In the genomic region with DNA sequence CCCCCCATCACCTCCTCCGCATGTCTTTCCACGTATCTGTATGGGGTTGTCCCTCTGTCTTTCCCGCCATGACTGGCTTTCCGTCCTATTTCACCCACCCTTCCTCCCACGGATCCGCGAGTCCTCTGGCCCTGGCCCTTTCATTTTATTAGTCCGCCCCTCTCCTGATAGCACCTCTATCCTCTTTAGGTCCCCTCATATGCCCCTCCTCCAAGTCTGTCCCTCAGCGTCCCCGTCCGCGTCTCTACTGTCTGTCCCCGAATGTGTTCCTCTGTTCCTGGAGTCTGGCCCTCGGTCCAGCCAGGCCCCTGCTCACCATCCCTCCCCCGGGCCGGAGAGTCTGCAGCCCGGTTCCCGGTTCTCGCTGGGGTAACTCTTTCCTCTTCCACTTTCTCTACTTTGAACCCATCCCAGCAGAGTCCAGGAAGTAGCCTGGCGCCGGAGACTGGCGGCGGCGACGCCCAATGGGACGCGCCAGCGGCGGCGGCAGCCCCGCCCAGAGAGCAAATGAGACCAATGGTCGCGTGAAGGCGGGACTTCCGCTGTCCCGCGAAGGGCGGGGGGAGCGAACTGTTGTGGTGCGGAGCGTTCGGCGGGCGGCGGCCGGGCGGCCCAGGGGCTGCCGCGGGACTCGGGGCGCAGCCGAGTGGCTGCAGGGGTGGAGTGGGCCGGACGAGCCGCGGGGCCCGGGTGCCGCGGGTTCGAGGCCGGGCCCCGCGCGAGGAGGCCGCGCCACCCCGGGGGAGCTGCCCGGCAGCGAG, we compare ENCODE assay signal across 8 cellular contexts. TPM values are rescaled to one million over a fixed set of nuclear protein-coding genes. Genes with fewer than 3 reads are reported as not detected.
DNase-seq lines count a peak whose midpoint lies in the region; ATAC-seq lines count a peak whose summit lies in the region.

A gene with protein sequence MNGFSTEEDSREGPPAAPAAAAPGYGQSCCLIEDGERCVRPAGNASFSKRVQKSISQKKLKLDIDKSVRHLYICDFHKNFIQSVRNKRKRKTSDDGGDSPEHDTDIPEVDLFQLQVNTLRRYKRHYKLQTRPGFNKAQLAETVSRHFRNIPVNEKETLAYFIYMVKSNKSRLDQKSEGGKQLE (plus strand): TSS at position 576 of the 761 bp plus-strand sequence. CDS start 608 bp downstream, outside the sequence.

- H3K36me3 Mint-ChIP-seq in memory B cell = peaks cover 24% of the 10 kb centered on the region

- no peaks in the 10 kb centered on the region for H3K27me3 Mint-ChIP-seq in memory B cell

- H3K4me3 Mint-ChIP-seq in memory B cell = peak within 1 kb of the TSS; percentile 99

- no peaks in the 10 kb centered on the region for H3K9me3 ChIP-seq in effector memory CD4-positive, alpha-beta T cell (ENCODE audit: control insufficient read depth, low read length)

- peak; percentile 85 for DNase-seq in COR-L47 (lab: John Stamatoyannopoulos, UW)
- DNase-seq in HT-29 (ENCODE audit: low spot score) = peak; percentile 95
- DNase-seq in NOMO-1 treated with DMSO at 0.1 percent for 48 hours (lab: John Stamatoyannopoulos, UW; ENCODE audit: unreplicated experiment) = peak; percentile 91
- peak; percentile 86 to 87 for DNase-seq in activated CD8-positive, alpha-beta memory T cell treated with anti-CD3 and anti-CD28 coated beads for 4 hours (ENCODE audit: low read depth in 2 of 2)
- DNase-seq in effector memory CD4-positive, alpha-beta T cell = peak; percentile 83 to 93 (median 91)
- DNase-seq in memory B cell (ENCODE audit: low spot score in 2 of 2) = peak; percentile 97
- DNase-seq in stimulated activated CD8-positive, alpha-beta memory T cell treated with anti-CD3 and anti-CD28 coated beads, Interleukin-12 subunit alpha, Interleukin-12 subunit beta, amount 100 ng/mL, for 1 hour (ENCODE audit: low read depth) = peak; percentile 88

- peak within 1 kb of the TSS; percentile 89 for H3K4me3 ChIP-seq in effector memory CD4-positive, alpha-beta T cell (ENCODE audit: insufficient read depth, low read depth, low read length, poor library complexity, severe bottlenecking)

- peaks cover 14% of the 10 kb centered on the region for H3K4me1 ChIP-seq in effector memory CD4-positive, alpha-beta T cell (ENCODE audit: control insufficient read depth, insufficient read depth, low read length, poor library complexity, severe bottlenecking)

- H3K36me3 ChIP-seq in effector memory CD4-positive, alpha-beta T cell (ENCODE audit: control insufficient read depth, insufficient read depth, low read length) = peaks cover 5% of the 10 kb centered on the region

- peak within 1 kb of the TSS; percentile 90 for H3K27ac Mint-ChIP-seq in memory B cell

- no peaks in the 10 kb centered on the region for H3K27me3 ChIP-seq in effector memory CD4-positive, alpha-beta T cell (replicated peaks; ENCODE audit: control insufficient read depth, insufficient read depth, low read length, poor library complexity, severe bottlenecking)

- H3K27ac ChIP-seq in effector memory CD4-positive, alpha-beta T cell (ENCODE audit: insufficient read depth, low read length, poor library complexity, severe bottlenecking) = peak within 1 kb of the TSS; percentile 64

- H3K9me3 Mint-ChIP-seq in memory B cell = no peaks in the 10 kb centered on the region

- peaks cover 32% of the 10 kb centered on the region for H3K4me1 Mint-ChIP-seq in memory B cell

- ATAC-seq in GM21360 (IDR thresholded peaks at IDR 0.05; ENCODE audit: unreplicated experiment) (peak; percentile 93), memory B cell (ENCODE audit: low read depth) (peak; percentile 94)

RNA-seq across cellular contexts. Expression of the gene that starts here (rescaled TPM):
- total RNA-seq in HT-29 (2014; rRNA removed; shearing (Covaris generic)) = 28.1 and 41.0 TPM in 2 replicates

Comparison
In these comparisons a context has a peak if more than half of its experiments do, and no peak if none do; other contexts are left out.
1. Peak in every context shown above with its lines: DNase-seq, ATAC-seq, H3K4me3 ChIP-seq and H3K27ac ChIP-seq.